1 cellular context compared by ENCODE assay signal in the genomic region with DNA sequence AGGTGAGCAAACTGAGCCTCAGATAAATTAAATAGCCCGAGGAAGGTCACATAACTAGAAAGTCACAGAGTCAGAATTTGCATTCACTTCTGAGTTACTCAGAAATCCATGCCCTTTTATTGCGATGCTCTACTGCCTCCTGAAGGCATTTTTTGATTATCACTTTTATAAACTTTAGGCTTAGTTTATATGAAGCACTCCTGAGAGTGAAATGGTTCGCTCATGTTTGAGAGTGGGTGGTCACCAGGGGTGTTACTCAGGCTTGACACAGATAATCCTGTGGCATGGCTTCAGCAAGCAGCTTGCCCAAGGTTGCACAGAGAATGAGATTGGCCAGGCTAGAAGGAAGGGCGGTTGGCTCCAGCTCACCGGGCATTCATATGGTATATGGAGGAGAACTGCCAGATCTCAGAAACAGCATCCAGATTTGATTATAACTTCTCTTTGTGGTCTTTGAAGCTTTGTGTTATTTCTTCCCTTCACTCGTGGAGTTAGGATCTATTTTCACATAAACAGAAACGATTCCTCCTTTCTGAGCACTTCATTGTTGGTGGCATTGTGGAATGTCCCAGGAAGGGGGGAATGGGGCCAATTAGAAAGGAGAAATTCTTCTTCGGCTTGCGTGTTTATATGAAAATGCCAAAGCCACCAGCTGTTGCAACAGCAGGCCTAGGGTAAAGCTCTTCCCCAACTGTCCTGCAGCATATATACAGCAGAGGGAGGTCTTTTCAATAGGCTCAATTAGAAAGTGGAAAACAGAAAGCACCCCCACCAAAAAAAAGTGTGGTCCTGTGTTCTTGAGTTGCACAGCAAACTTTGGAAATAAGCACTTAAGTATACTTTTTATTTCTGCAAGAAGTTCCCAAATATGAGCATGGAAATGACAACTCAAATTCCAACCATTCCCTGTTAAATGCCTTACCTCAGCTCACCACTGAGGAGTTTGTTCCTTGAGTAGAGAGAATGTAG.
TF ChIP-seq lines count a peak whose summit lies in the region.

No MANE protein-coding gene starts in this region.

TF ChIP-seq in H1, 55 proteins besides CTCF, POLR2A, EP300 and RAD21 (continued from another document):
- TF ChIP-seq, protein P1, sequence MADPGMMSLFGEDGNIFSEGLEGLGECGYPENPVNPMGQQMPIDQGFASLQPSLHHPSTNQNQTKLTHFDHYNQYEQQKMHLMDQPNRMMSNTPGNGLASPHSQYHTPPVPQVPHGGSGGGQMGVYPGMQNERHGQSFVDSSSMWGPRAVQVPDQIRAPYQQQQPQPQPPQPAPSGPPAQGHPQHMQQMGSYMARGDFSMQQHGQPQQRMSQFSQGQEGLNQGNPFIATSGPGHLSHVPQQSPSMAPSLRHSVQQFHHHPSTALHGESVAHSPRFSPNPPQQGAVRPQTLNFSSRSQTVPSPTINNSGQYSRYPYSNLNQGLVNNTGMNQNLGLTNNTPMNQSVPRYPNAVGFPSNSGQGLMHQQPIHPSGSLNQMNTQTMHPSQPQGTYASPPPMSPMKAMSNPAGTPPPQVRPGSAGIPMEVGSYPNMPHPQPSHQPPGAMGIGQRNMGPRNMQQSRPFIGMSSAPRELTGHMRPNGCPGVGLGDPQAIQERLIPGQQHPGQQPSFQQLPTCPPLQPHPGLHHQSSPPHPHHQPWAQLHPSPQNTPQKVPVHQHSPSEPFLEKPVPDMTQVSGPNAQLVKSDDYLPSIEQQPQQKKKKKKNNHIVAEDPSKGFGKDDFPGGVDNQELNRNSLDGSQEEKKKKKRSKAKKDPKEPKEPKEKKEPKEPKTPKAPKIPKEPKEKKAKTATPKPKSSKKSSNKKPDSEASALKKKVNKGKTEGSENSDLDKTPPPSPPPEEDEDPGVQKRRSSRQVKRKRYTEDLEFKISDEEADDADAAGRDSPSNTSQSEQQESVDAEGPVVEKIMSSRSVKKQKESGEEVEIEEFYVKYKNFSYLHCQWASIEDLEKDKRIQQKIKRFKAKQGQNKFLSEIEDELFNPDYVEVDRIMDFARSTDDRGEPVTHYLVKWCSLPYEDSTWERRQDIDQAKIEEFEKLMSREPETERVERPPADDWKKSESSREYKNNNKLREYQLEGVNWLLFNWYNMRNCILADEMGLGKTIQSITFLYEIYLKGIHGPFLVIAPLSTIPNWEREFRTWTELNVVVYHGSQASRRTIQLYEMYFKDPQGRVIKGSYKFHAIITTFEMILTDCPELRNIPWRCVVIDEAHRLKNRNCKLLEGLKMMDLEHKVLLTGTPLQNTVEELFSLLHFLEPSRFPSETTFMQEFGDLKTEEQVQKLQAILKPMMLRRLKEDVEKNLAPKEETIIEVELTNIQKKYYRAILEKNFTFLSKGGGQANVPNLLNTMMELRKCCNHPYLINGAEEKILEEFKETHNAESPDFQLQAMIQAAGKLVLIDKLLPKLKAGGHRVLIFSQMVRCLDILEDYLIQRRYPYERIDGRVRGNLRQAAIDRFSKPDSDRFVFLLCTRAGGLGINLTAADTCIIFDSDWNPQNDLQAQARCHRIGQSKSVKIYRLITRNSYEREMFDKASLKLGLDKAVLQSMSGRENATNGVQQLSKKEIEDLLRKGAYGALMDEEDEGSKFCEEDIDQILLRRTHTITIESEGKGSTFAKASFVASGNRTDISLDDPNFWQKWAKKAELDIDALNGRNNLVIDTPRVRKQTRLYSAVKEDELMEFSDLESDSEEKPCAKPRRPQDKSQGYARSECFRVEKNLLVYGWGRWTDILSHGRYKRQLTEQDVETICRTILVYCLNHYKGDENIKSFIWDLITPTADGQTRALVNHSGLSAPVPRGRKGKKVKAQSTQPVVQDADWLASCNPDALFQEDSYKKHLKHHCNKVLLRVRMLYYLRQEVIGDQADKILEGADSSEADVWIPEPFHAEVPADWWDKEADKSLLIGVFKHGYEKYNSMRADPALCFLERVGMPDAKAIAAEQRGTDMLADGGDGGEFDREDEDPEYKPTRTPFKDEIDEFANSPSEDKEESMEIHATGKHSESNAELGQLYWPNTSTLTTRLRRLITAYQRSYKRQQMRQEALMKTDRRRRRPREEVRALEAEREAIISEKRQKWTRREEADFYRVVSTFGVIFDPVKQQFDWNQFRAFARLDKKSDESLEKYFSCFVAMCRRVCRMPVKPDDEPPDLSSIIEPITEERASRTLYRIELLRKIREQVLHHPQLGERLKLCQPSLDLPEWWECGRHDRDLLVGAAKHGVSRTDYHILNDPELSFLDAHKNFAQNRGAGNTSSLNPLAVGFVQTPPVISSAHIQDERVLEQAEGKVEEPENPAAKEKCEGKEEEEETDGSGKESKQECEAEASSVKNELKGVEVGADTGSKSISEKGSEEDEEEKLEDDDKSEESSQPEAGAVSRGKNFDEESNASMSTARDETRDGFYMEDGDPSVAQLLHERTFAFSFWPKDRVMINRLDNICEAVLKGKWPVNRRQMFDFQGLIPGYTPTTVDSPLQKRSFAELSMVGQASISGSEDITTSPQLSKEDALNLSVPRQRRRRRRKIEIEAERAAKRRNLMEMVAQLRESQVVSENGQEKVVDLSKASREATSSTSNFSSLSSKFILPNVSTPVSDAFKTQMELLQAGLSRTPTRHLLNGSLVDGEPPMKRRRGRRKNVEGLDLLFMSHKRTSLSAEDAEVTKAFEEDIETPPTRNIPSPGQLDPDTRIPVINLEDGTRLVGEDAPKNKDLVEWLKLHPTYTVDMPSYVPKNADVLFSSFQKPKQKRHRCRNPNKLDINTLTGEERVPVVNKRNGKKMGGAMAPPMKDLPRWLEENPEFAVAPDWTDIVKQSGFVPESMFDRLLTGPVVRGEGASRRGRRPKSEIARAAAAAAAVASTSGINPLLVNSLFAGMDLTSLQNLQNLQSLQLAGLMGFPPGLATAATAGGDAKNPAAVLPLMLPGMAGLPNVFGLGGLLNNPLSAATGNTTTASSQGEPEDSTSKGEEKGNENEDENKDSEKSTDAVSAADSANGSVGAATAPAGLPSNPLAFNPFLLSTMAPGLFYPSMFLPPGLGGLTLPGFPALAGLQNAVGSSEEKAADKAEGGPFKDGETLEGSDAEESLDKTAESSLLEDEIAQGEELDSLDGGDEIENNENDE (IDR thresholded peaks at IDR 0.05; ENCODE audit: insufficient replicate concordance, low read length), result no peak
- no peak for TF ChIP-seq BCL11A (IDR thresholded peaks at IDR 0.05; ENCODE audit: low read depth in 2 of 2, low read length in 2 of 2)
- TF ChIP-seq ZNF274 (IDR thresholded peaks at IDR 0.05; ENCODE audit: borderline replicate concordance, extremely low read depth, low read length), result no peak
- TF ChIP-seq BRCA1 (IDR thresholded peaks at IDR 0.05; ENCODE audit: low read depth, low read length), result no peak
- no peak for TF ChIP-seq GABPA (IDR thresholded peaks at IDR 0.05; ENCODE audit: borderline replicate concordance, insufficient read depth, low read length)
- TF ChIP-seq, protein P2, sequence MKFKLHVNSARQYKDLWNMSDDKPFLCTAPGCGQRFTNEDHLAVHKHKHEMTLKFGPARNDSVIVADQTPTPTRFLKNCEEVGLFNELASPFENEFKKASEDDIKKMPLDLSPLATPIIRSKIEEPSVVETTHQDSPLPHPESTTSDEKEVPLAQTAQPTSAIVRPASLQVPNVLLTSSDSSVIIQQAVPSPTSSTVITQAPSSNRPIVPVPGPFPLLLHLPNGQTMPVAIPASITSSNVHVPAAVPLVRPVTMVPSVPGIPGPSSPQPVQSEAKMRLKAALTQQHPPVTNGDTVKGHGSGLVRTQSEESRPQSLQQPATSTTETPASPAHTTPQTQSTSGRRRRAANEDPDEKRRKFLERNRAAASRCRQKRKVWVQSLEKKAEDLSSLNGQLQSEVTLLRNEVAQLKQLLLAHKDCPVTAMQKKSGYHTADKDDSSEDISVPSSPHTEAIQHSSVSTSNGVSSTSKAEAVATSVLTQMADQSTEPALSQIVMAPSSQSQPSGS (IDR thresholded peaks at IDR 0.05; ENCODE audit: low read length), result no peak
- TF ChIP-seq, protein P3, sequence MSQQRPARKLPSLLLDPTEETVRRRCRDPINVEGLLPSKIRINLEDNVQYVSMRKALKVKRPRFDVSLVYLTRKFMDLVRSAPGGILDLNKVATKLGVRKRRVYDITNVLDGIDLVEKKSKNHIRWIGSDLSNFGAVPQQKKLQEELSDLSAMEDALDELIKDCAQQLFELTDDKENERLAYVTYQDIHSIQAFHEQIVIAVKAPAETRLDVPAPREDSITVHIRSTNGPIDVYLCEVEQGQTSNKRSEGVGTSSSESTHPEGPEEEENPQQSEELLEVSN (IDR thresholded peaks at IDR 0.05), result no peak
